In the genomic region with DNA sequence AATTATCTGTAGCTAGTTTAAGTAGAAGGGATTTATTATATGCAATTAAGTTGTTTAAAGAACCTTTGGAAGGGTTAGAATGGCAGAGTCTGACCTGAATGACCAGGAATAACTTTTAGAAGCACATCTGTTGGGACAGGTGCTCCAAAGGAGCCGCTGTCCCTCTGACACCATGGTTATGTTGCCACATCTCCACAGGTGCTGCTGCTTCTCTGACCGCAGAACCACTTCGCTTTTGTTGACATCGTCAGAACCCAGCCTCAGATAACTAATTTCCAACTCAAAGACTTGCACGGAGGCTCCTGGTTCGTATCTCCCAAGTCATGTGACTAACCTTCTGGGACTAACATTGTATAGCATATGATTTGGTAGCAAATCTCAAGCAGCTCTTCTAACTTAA, we compare ENCODE assay signal across 24 cellular contexts. TPM values are rescaled to one million over a fixed set of nuclear protein-coding genes. Genes with fewer than 3 reads are reported as not detected.
"Had no signal": no experiment of that assay in that cellular context is flagged by ENCODE, and none has a peak within 500 bp of the region (broad histone marks: within the 10 kb centered on the region; RNA-seq: fewer than 3 reads in every experiment).

No MANE protein-coding gene starts in this region.

RNA-seq across cellular contexts. Expression of a gene that starts 13.9 kb away (rescaled TPM):
- total RNA-seq: activated CD4-positive, alpha-beta memory T cell treated with anti-CD3 and anti-CD28 coated beads for 36 hours; activated CD4-positive, alpha-beta T cell treated with anti-CD3 and anti-CD28 coated beads for 36 hours; activated CD4-positive, alpha-beta T cell treated with anti-CD3 and anti-CD28 coated beads, Interleukin-2, amount 10 ng/mL, durations not matched to agents 24 days and 14 days; activated CD8-positive, alpha-beta memory T cell treated with anti-CD3 and anti-CD28 coated beads for 36 hours; activated CD8-positive, alpha-beta memory T cell treated with anti-CD3 and anti-CD28 coated beads, Interleukin-2, amount 10 ng/mL, durations not matched to agents 7 days and 5 days; activated CD8-positive, alpha-beta T cell treated with anti-CD3 and anti-CD28 coated beads, Interleukin-2, amount 10 ng/mL, durations not matched to agents 7 days and 5 days; activated naive CD4-positive, alpha-beta T cell treated with anti-CD3 and anti-CD28 coated beads for 36 hours; activated naive CD8-positive, alpha-beta T cell treated with anti-CD3 and anti-CD28 coated beads for 36 hours; activated T-helper 1 cell treated with anti-CD3 and anti-CD28 coated beads, Interleukin-12 subunit alpha, Interleukin-12 subunit beta, Interleukin-2, Interleukin-4 antibody, amounts not matched to agents 30 ng/mL and 10 ng/mL and 1 ng/mL, durations not matched to agents 14 hours and 24 hours and 36 hours; activated T-helper 2 cell treated with anti-CD3 and anti-CD28 coated beads, Interferon-gamma antibody, Interleukin-2, Interleukin-4, amounts not matched to agents 10 μg/mL and 5 μg/mL and 100 μg/mL, durations not matched to agents 14 hours and 24 hours and 36 hours; adrenal gland; aorta; body of pancreas; chondrocyte; dermis blood vessel endothelial cell; endothelial cell of umbilical vein; esophagus squamous epithelium; fibroblast of lung; fibroblast of villous mesenchyme; gastroesophageal sphincter; glomerular endothelial cell; heart right ventricle; hepatocyte had no signal
- polyA plus RNA-seq: adrenal gland, aorta, endothelial cell of umbilical vein, esophagus, fibroblast of lung, heart right ventricle, hepatocyte had no signal
